ENCODE assay signal across 8 cellular contexts in genomic region chr19:10380311-10381102, GRCh38. TPM values are rescaled to one million over a fixed set of nuclear protein-coding genes. Genes with fewer than 3 reads are reported as not detected.
DNase-seq lines count a peak whose midpoint lies in the region; TF ChIP-seq lines count a peak whose summit lies in the region.

TYK2 (minus strand) TSS chr19:10380572; CDS start chr19:10378406, 2,166 bp downstream.

- DNase-seq in ELR (ENCODE audit: low read depth) = peak; percentile 99
- DNase-seq in H9 = peak; percentile 99
- peak; percentile 99 for DNase-seq in MG63
- peak; percentile 97 for DNase-seq in SHP77 treated with DMSO at 0.1 percent for 48 hours (lab: John Stamatoyannopoulos, UW)
- peak; percentile 97 for DNase-seq in activated effector memory CD4-positive, alpha-beta T cell treated with anti-CD3 and anti-CD28 coated beads, Interleukin-2, amount 50 U/mL, for 16 hours
- peak; percentile 99 for DNase-seq in fibroblast of pulmonary artery (ENCODE audit: low read depth)

- no peaks in the 10 kb centered on the region for H3K4me1 ChIP-seq in H9 (ENCODE audit: insufficient read depth, low read length)

- H3K36me3 Mint-ChIP-seq in H9 (ENCODE audit: insufficient read depth in 1 of 3, low read depth in 3 of 3) = peaks cover 7 to 14% (median 13%) of the 10 kb centered on the region in 3 experiments; a peak in 6 of 7 replicates
- H3K36me3 Mint-ChIP-seq in nephron (ENCODE audit: low read depth) = peaks cover 14% of the 10 kb centered on the region
- peaks cover 19% of the 10 kb centered on the region for H3K36me3 Mint-ChIP-seq in stimulated activated naive CD8-positive, alpha-beta T cell treated with anti-CD3 and anti-CD28 coated beads, Interleukin-15, Interleukin-2, amounts not matched to agents 100 ng/mL and 50 ng/mL, for 24 hours (ENCODE audit: low read depth)

- no CpG with 5 or more reads among the region's 58 CpGs for WGBS in H9 (ENCODE audit: extremely low coverage, insufficient read length, low lambda C conversion rate)

- H2BK12ac ChIP-seq in H9 (ENCODE audit: insufficient read length, low read depth, low read length) = no peak within 1 kb of the TSS

- H3K56ac ChIP-seq in H9 (ENCODE audit: insufficient read length, low read depth, low read length) = no peak within 1 kb of the TSS

- no peak within 1 kb of the TSS for H3K23ac ChIP-seq in H9 (ENCODE audit: insufficient read length, low read depth, low read length)

- H3K18ac ChIP-seq in H9 (ENCODE audit: insufficient read length, low read depth, low read length) = peak within 1 kb of the TSS; percentile 96

- H4K8ac ChIP-seq in H9 (replicated peaks; ENCODE audit: insufficient read length, low read depth, low read length) = no peak within 1 kb of the TSS

- no peak within 1 kb of the TSS for H2BK20ac ChIP-seq in H9 (ENCODE audit: low read depth, low read length, poor library complexity, severe bottlenecking)

- H3K79me1 ChIP-seq in H9 (ENCODE audit: insufficient read depth, low read depth, low read length, poor library complexity, severe bottlenecking) = no peaks in the 10 kb centered on the region

- no peak within 1 kb of the TSS for H2BK15ac ChIP-seq in H9 (ENCODE audit: low read depth, low read length)

- H3K4me3 ChIP-seq in MG63 = peak within 1 kb of the TSS; percentile 96
- peak within 1 kb of the TSS; percentile 97 for H3K4me3 ChIP-seq in fibroblast of pulmonary artery (replicated peaks; ENCODE audit: low read depth, low read length)

- H2AK5ac ChIP-seq in H9 (ENCODE audit: insufficient read length, low read length) = no peak within 1 kb of the TSS

- H3K4me3 Mint-ChIP-seq in H9 (peak within 1 kb of the TSS; percentile 79 to 90), nephron (peak within 1 kb of the TSS; percentile 93 to 95 (median 93))
- H3K4me3 Mint-ChIP-seq in stimulated activated naive CD8-positive, alpha-beta T cell treated with anti-CD3 and anti-CD28 coated beads, Interleukin-15, Interleukin-2, amounts not matched to agents 100 ng/mL and 50 ng/mL, for 24 hours = peak within 1 kb of the TSS; percentile 90

- H3T11ph ChIP-seq in H9 (ENCODE audit: low read length) = no peak within 1 kb of the TSS

- H3K9me3 ChIP-seq in H9 (ENCODE audit: control insufficient read depth, low read depth, low read length) (no peaks in the 10 kb centered on the region), MG63 (no peaks in the 10 kb centered on the region)

- peak within 1 kb of the TSS; percentile 63 for H2BK120ac ChIP-seq in H9 (ENCODE audit: low read depth, low read length, poor library complexity, severe bottlenecking)

- peak within 1 kb of the TSS; percentile 43 for H3K27ac ChIP-seq in H9 (ENCODE audit: insufficient read length, low read depth, low read length)

- peak within 1 kb of the TSS; percentile 87 for H3K4me2 ChIP-seq in H9 (ENCODE audit: insufficient read depth, insufficient read length, low read length)

- no peak within 1 kb of the TSS for H2BK5ac ChIP-seq in H9 (ENCODE audit: insufficient read length, low read length)

- H3K4me1 Mint-ChIP-seq in H9 = peaks cover 11 to 12% of the 10 kb centered on the region in 2 experiments
- peaks cover 17% of the 10 kb centered on the region for H3K4me1 Mint-ChIP-seq in nephron
- peaks cover 24% of the 10 kb centered on the region for H3K4me1 Mint-ChIP-seq in stimulated activated naive CD8-positive, alpha-beta T cell treated with anti-CD3 and anti-CD28 coated beads, Interleukin-15, Interleukin-2, amounts not matched to agents 100 ng/mL and 50 ng/mL, for 24 hours (ENCODE audit: low read depth)

- TF ChIP-seq CTCF in H9 (conservative IDR thresholded peaks at IDR 0.05) = no peak
- no peak for TF ChIP-seq CTCF in fibroblast of pulmonary artery (IDR thresholded peaks at IDR 0.05; ENCODE audit: low read length, missing control alignments)
- no peak for TF ChIP-seq CTCF in nephron (IDR thresholded peaks at IDR 0.05; ENCODE audit: unreplicated experiment in 3 of 3)

- H3K9me3 Mint-ChIP-seq in H9 (no peaks in the 10 kb centered on the region; a peak in 1 of 5 replicates), nephron (no peaks in the 10 kb centered on the region)
- H3K9me3 Mint-ChIP-seq in stimulated activated naive CD8-positive, alpha-beta T cell treated with anti-CD3 and anti-CD28 coated beads, Interleukin-15, Interleukin-2, amounts not matched to agents 100 ng/mL and 50 ng/mL, for 24 hours = no peaks in the 10 kb centered on the region

- no peak within 1 kb of the TSS for H3K4ac ChIP-seq in H9 (ENCODE audit: low read depth, low read length)

- H3K9ac ChIP-seq in H9 (ENCODE audit: extremely low read depth, insufficient read length, low read length) = peak within 1 kb of the TSS; percentile 74

- no peak within 1 kb of the TSS for H4K91ac ChIP-seq in H9 (ENCODE audit: insufficient read length, low read depth, low read length)

- no peaks in the 10 kb centered on the region for H4K20me1 ChIP-seq in H9 (ENCODE audit: control insufficient read depth, insufficient read depth, insufficient read length)

- H2AFZ ChIP-seq in H9 (ENCODE audit: low read length) = no peak within 1 kb of the TSS

- no peaks in the 10 kb centered on the region for H3K27me3 ChIP-seq in H9 (ENCODE audit: insufficient read depth, low read length)
- no peaks in the 10 kb centered on the region for H3K27me3 ChIP-seq in MG63

- peaks cover 20% of the 10 kb centered on the region for H3K36me3 ChIP-seq in MG63

- no peaks in the 10 kb centered on the region for H3K79me2 ChIP-seq in H9 (ENCODE audit: insufficient read depth, low read length)

- no peaks in the 10 kb centered on the region for H3K27me3 Mint-ChIP-seq in H9 (ENCODE audit: low read depth)
- peaks cover 3% of the 10 kb centered on the region for H3K27me3 Mint-ChIP-seq in nephron (ENCODE audit: low read depth)
- H3K27me3 Mint-ChIP-seq in stimulated activated naive CD8-positive, alpha-beta T cell treated with anti-CD3 and anti-CD28 coated beads, Interleukin-15, Interleukin-2, amounts not matched to agents 100 ng/mL and 50 ng/mL, for 24 hours = no peaks in the 10 kb centered on the region

- peaks cover 4% of the 10 kb centered on the region for H3K23me2 ChIP-seq in H9 (ENCODE audit: insufficient read length, low read depth, low read length, poor library complexity, severe bottlenecking)

- peak within 1 kb of the TSS; percentile 84; the same call in 1 of the 2 replicates for H3K14ac ChIP-seq in H9 (ENCODE audit: insufficient read depth, low read length)

- peak within 1 kb of the TSS; percentile 48 to 99 (median 99) for H3K27ac Mint-ChIP-seq in H9
- peak within 1 kb of the TSS; percentile 54 to 88 (median 75) for H3K27ac Mint-ChIP-seq in nephron
- H3K27ac Mint-ChIP-seq in stimulated activated naive CD8-positive, alpha-beta T cell treated with anti-CD3 and anti-CD28 coated beads, Interleukin-15, Interleukin-2, amounts not matched to agents 100 ng/mL and 50 ng/mL, for 24 hours = peak within 1 kb of the TSS; percentile 94

- peak within 1 kb of the TSS; percentile 5 for H4K5ac ChIP-seq in H9 (ENCODE audit: insufficient read length, low read depth, low read length)

RNA-seq across cellular contexts. Expression of gene TYK2, which starts in this region (rescaled TPM):
- 50.1 and 61.4 TPM in 2 replicates for total RNA-seq in H9 (2021)
- total RNA-seq in MG63 (2014; rRNA removed; shearing (Covaris generic); ENCODE audit: low replicate concordance) = 87.9 and 124 TPM in 2 replicates

Comparison
In these comparisons a context has a peak if more than half of its experiments do, and no peak if none do; other contexts are left out.
1. Peak in every context shown above with its lines: DNase-seq, H3K4me3 ChIP-seq and H3K27ac ChIP-seq.